In genomic region chr10:89079991-89080390, GRCh38 we compare ENCODE assay signal across 28 cellular contexts.
DNase-seq lines count a peak whose midpoint lies in the region; FAIRE-seq and TF ChIP-seq lines count a peak whose summit lies in the region.
"Had no signal": no experiment of that assay in that cellular context is flagged by ENCODE, and none has a peak within 500 bp of the region (broad histone marks: within the 10 kb centered on the region; RNA-seq: fewer than 3 reads in every experiment).

No MANE protein-coding gene starts in this region.

- H3K4me1 Mint-ChIP-seq in nephron: peaks cover 18% of the 10 kb centered on the region

- H3K36me3 ChIP-seq in Loucy (ENCODE audit: insufficient read depth, low read length) (no peaks in the 10 kb centered on the region), endothelial cell of umbilical vein (ENCODE audit: control insufficient read depth in 2 of 2, extremely low read depth in 1 of 2, insufficient read depth in 2 of 2, low read length in 2 of 2) (no peaks in the 10 kb centered on the region)
- H3K36me3 ChIP-seq: heart right ventricle, WERI-Rb-1 had no signal

- dilution Hi-C loops in endothelial cell of umbilical vein (cut with MboI; ENCODE audit: extremely low pct_ligation_motif_present, low sequenced_read_pairs): no loop called here

- no peak overlapping the region for H3K4me3 ChIP-seq in Loucy (ENCODE audit: low read length, poor library complexity, severe bottlenecking)
- H3K4me3 ChIP-seq in endothelial cell of umbilical vein (replicated peaks in 1 of 3; ENCODE audit: insufficient read depth in 1 of 3, low read depth in 1 of 3, low read length in 3 of 3): no peak overlapping the region
- H3K4me3 ChIP-seq: coronary artery, heart right ventricle had no signal

- H4K20me1 ChIP-seq in Loucy (ENCODE audit: insufficient read depth, low read length, poor library complexity, severe bottlenecking) (no peaks in the 10 kb centered on the region), endothelial cell of umbilical vein (replicated peaks; ENCODE audit: control insufficient read depth, extremely low read depth, insufficient read depth, low read length) (no peaks in the 10 kb centered on the region)

- H3K27me3 Mint-ChIP-seq in nephron (ENCODE audit: low read depth): no peaks in the 10 kb centered on the region
- H3K27me3 Mint-ChIP-seq: activated CD8-positive, alpha-beta memory T cell treated with anti-CD3 and anti-CD28 coated beads, Interleukin-2, amount 10 ng/mL, durations not matched to agents 7 days and 5 days; CD4-positive, alpha-beta T cell; naive B cell; stimulated activated memory B cell treated with anti-CD40 and anti-IgM and Interleukin-4, amounts not matched to agents 10 μg/mL and 1 μg/mL and 100 μg/mL, for 72 hours had no signal

- FAIRE-seq in endothelial cell of umbilical vein (lab: Jason Lieb, UNC): peak; percentile 78
- FAIRE-seq: urothelium cell line had no signal

- TF ChIP-seq CTCF in Loucy (conservative IDR thresholded peaks at IDR 0.05; ENCODE audit: low read length) (no peak), endothelial cell of umbilical vein (IDR thresholded peaks at IDR 0.05; ENCODE audit: extremely low read depth in 1 of 2, insufficient read depth in 1 of 2, low read depth in 1 of 2, low read length in 2 of 2) (no peak), nephron (IDR thresholded peaks at IDR 0.05; ENCODE audit: unreplicated experiment in 3 of 3) (no peak)

- peak overlapping the region; percentile 6 for H3K4me2 ChIP-seq in Loucy (ENCODE audit: low read depth, low read length, poor library complexity, severe bottlenecking)
- H3K4me2 ChIP-seq in endothelial cell of umbilical vein (ENCODE audit: insufficient read depth, low read length): peak overlapping the region; percentile 35

- H2AFZ ChIP-seq in Loucy (ENCODE audit: low read length) (peak overlapping the region; percentile 80), endothelial cell of umbilical vein (ENCODE audit: low read depth, low read length) (no peak overlapping the region)

- no peaks in the 10 kb centered on the region for H3K9me1 ChIP-seq in endothelial cell of umbilical vein (replicated peaks; ENCODE audit: control insufficient read depth, extremely low read depth, insufficient read depth, low read length)

- no peak overlapping the region for H3K4me3 Mint-ChIP-seq in nephron
- H3K4me3 Mint-ChIP-seq: activated CD4-positive, alpha-beta T cell treated with anti-CD3 and anti-CD28 coated beads, Interleukin-2, amount 10 ng/mL, durations not matched to agents 24 days and 14 days; activated CD8-positive, alpha-beta memory T cell treated with anti-CD3 and anti-CD28 coated beads, Interleukin-2, amount 10 ng/mL, durations not matched to agents 7 days and 5 days; activated naive CD4-positive, alpha-beta T cell treated with anti-CD3 and anti-CD28 coated beads for 36 hours; activated T-cell treated with anti-CD3 and anti-CD28 coated beads, Interleukin-2, amount 50 U/mL, for 72 hours; CD4-positive, alpha-beta T cell; H9; naive B cell; stimulated activated memory B cell treated with anti-CD40 and anti-IgM and Interleukin-4, amounts not matched to agents 10 μg/mL and 1 μg/mL and 100 μg/mL, for 72 hours had no signal

- no peaks in the 10 kb centered on the region for H3K79me2 ChIP-seq in Loucy (ENCODE audit: insufficient read depth, low read length)
- H3K79me2 ChIP-seq in endothelial cell of umbilical vein (ENCODE audit: control insufficient read depth, insufficient read depth, low read length): no peaks in the 10 kb centered on the region

- H3K27ac Mint-ChIP-seq in nephron: peak overlapping the region in 2 of 3 experiments; percentile 34 to 64
- H3K27ac Mint-ChIP-seq: activated CD4-positive, alpha-beta T cell treated with anti-CD3 and anti-CD28 coated beads, Interleukin-2, amount 10 ng/mL, durations not matched to agents 24 days and 14 days; activated CD8-positive, alpha-beta memory T cell treated with anti-CD3 and anti-CD28 coated beads, Interleukin-2, amount 10 ng/mL, durations not matched to agents 7 days and 5 days; activated naive CD4-positive, alpha-beta T cell treated with anti-CD3 and anti-CD28 coated beads for 36 hours; activated T-cell treated with anti-CD3 and anti-CD28 coated beads, Interleukin-2, amount 50 U/mL, for 72 hours; CD4-positive, alpha-beta T cell; H9; stimulated activated memory B cell treated with anti-CD40 and anti-IgM and Interleukin-4, amounts not matched to agents 10 μg/mL and 1 μg/mL and 100 μg/mL, for 72 hours had no signal

- H3F3A ChIP-seq in Loucy (ENCODE audit: low read depth): no peaks in the 10 kb centered on the region

- BruUV-seq in endothelial cell of umbilical vein (replicated peaks; lab: Mats Ljungman, UMichigan): no TSS peak

- TF ChIP-seq POLR2A in endothelial cell of umbilical vein (IDR thresholded peaks at IDR 0.05; ENCODE audit: low read depth, low read length): no peak

- no peaks in the 10 kb centered on the region for H3K9me3 Mint-ChIP-seq in nephron
- H3K9me3 Mint-ChIP-seq: activated CD4-positive, alpha-beta T cell treated with anti-CD3 and anti-CD28 coated beads, Interleukin-2, amount 10 ng/mL, durations not matched to agents 24 days and 14 days; activated naive CD4-positive, alpha-beta T cell treated with anti-CD3 and anti-CD28 coated beads for 36 hours; activated T-cell treated with anti-CD3 and anti-CD28 coated beads, Interleukin-2, amount 50 U/mL, for 72 hours; CD4-positive, alpha-beta T cell; H9; naive B cell; stimulated activated memory B cell treated with anti-CD40 and anti-IgM and Interleukin-4, amounts not matched to agents 10 μg/mL and 1 μg/mL and 100 μg/mL, for 72 hours had no signal

- H3K9me2 ChIP-seq in Loucy (replicated peaks; ENCODE audit: low read depth, low read length): no peaks in the 10 kb centered on the region

- POLR2A ChIA-PET in endothelial cell of umbilical vein (lab: Charles Lee): no interaction called here

- no peak overlapping the region for H3K27ac ChIP-seq in endothelial cell of umbilical vein (ENCODE audit: insufficient read depth, low read depth, low read length)
- H3K27ac ChIP-seq: coronary artery, heart right ventricle, WERI-Rb-1 had no signal

- DNase-seq in GM03348 (ENCODE audit: low spot score): peak; percentile 13
- DNase-seq in endothelial cell of umbilical vein (ENCODE audit: low read depth, low spot score): peak; percentile 64
- no peak for DNase-seq in SIG-M5 treated with dmso at 0.1 percent for 504 hours (lab: John Stamatoyannopoulos, UW; ENCODE audit: unreplicated experiment)
- no peak for DNase-seq in NCI-H2227 (lab: John Stamatoyannopoulos, UW; ENCODE audit: unreplicated experiment)
- DNase-seq in NCI-H2171 treated with DMSO at 0.1 percent for 48 hours (lab: John Stamatoyannopoulos, UW): no peak
- DNase-seq: activated CD4-positive, alpha-beta T cell treated with anti-CD3 and anti-CD28 coated beads, Interleukin-2, amount 10 ng/mL, durations not matched to agents 24 days and 14 days; activated CD8-positive, alpha-beta memory T cell treated with anti-CD3 and anti-CD28 coated beads, Interleukin-2, amount 10 ng/mL, durations not matched to agents 7 days and 5 days; activated naive CD4-positive, alpha-beta T cell treated with anti-CD3 and anti-CD28 coated beads for 36 hours; activated T-cell treated with anti-CD3 and anti-CD28 coated beads, Interleukin-2, amount 50 U/mL, for 72 hours; CD4-positive, alpha-beta T cell; H9; heart right ventricle; Karpas-422; left cardiac atrium; naive B cell; NCI-H1105; NCI-H1930; NCI-H226; NCI-H82; occipital lobe; retina; T-helper 9 cell; WERI-Rb-1 had no signal

- H3K27me3 ChIP-seq in Loucy (ENCODE audit: insufficient read depth, low read length, poor library complexity, severe bottlenecking) (no peaks in the 10 kb centered on the region), endothelial cell of umbilical vein (ENCODE audit: control insufficient read depth in 2 of 2, insufficient read depth in 2 of 2, low read length in 2 of 2) (no peaks in the 10 kb centered on the region)
- H3K27me3 ChIP-seq: heart right ventricle had no signal

- CTCF ChIA-PET in endothelial cell of umbilical vein (lab: Charles Lee): interaction anchor here (1.0 kb wide), 1 partner anchor 36 kb away, joined by 3 read pairs; no protein-coding TSS in a partner anchor

- intact Hi-C loops in endothelial cell of umbilical vein (cut with micrococcal nuclease): loop anchor here (2.0 kb wide), 2 partner anchors 35 to 65 kb away; no protein-coding TSS in a partner anchor

- H3K9ac ChIP-seq in Loucy (ENCODE audit: low read depth, low read length, poor library complexity, severe bottlenecking) (no peak overlapping the region), endothelial cell of umbilical vein (replicated peaks; ENCODE audit: extremely low read depth, insufficient read depth, low read length) (no peak overlapping the region)

- H3K4me1 ChIP-seq in Loucy (ENCODE audit: insufficient read depth, low read length, poor library complexity, severe bottlenecking) (peaks cover 17% of the 10 kb centered on the region), endothelial cell of umbilical vein (ENCODE audit: control insufficient read depth, extremely low read depth, insufficient read depth, low read length) (peaks cover 33% of the 10 kb centered on the region)

- no peaks in the 10 kb centered on the region for H3K36me3 Mint-ChIP-seq in nephron (ENCODE audit: low read depth)
- H3K36me3 Mint-ChIP-seq: activated CD8-positive, alpha-beta memory T cell treated with anti-CD3 and anti-CD28 coated beads, Interleukin-2, amount 10 ng/mL, durations not matched to agents 7 days and 5 days; naive B cell; stimulated activated memory B cell treated with anti-CD40 and anti-IgM and Interleukin-4, amounts not matched to agents 10 μg/mL and 1 μg/mL and 100 μg/mL, for 72 hours had no signal

- H3K9me3 ChIP-seq in Loucy (ENCODE audit: insufficient read depth, low read depth, low read length) (no peaks in the 10 kb centered on the region), endothelial cell of umbilical vein (replicated peaks; ENCODE audit: control insufficient read depth, insufficient read depth, low read length) (no peaks in the 10 kb centered on the region)
- H3K9me3 ChIP-seq: heart right ventricle had no signal

TF ChIP-seq in endothelial cell of umbilical vein, 7 proteins besides CTCF, POLR2A, EP300 and RAD21:
- no peak for TF ChIP-seq MYC (IDR thresholded peaks at IDR 0.05; ENCODE audit: low read depth, low read length)
- TF ChIP-seq FOS (IDR thresholded peaks at IDR 0.05; ENCODE audit: borderline replicate concordance, insufficient read depth, low read length): peak; percentile 37
- no peak for TF ChIP-seq EZH2 (IDR thresholded peaks at IDR 0.05; ENCODE audit: borderline replicate concordance, low read depth, low read length, severe bottlenecking)
- peak; percentile 38 for TF ChIP-seq JUN (IDR thresholded peaks at IDR 0.05; ENCODE audit: borderline replicate concordance, insufficient read depth, insufficient read length, low read depth)

Comparison
In these comparisons a context has a peak if more than half of its experiments do, and no peak if none do; other contexts are left out.
1. DNase-seq: peak in GM03348 (single experiment) and endothelial cell of umbilical vein (single experiment); none in SIG-M5 treated with dmso at 0.1 percent for 504 hours (single experiment), NCI-H2227 (single experiment) and NCI-H2171 treated with DMSO at 0.1 percent for 48 hours (single experiment).